In genomic region chr6:142915129-142915697, GRCh38 we compare ENCODE assay signal across 18 cellular contexts. TPM values are rescaled to one million over a fixed set of nuclear protein-coding genes. Genes with fewer than 3 reads are reported as not detected.
DNase-seq lines count a peak whose midpoint lies in the region; ATAC-seq and TF ChIP-seq lines count a peak whose summit lies in the region.
"Had no signal": no experiment of that assay in that cellular context is flagged by ENCODE, and none has a peak within 500 bp of the region (broad histone marks: within the 10 kb centered on the region; RNA-seq: fewer than 3 reads in every experiment).

No MANE protein-coding gene starts in this region.

- H3K36me3 ChIP-seq in OCI-LY1 (ENCODE audit: insufficient read depth, low read length) = peaks cover 8% of the 10 kb centered on the region; the same call in 1 of the 2 replicates
- H3K36me3 ChIP-seq in OCI-LY7 (ENCODE audit: insufficient read depth, low read length) = peaks cover 36% of the 10 kb centered on the region
- H3K36me3 ChIP-seq: ascending aorta, sigmoid colon had no signal

- H3K4me1 Mint-ChIP-seq in activated T-cell treated with anti-CD3 and anti-CD28 coated beads, Interleukin-2, amount 50 U/mL, for 24 hours (ENCODE audit: low read depth) = peaks cover 95% of the 10 kb centered on the region
- H3K4me1 Mint-ChIP-seq in central memory CD8-positive, alpha-beta T cell = peaks cover 52% of the 10 kb centered on the region
- peaks cover 74% of the 10 kb centered on the region for H3K4me1 Mint-ChIP-seq in stimulated activated effector memory CD8-positive, alpha-beta T cell treated with anti-CD3 and anti-CD28 coated beads, Interleukin-12 subunit alpha, Interleukin-12 subunit beta, amount 100 ng/mL, for 72 hours

- TF ChIP-seq CTCF in OCI-LY1 (IDR thresholded peaks at IDR 0.05; ENCODE audit: low read length) = no peak
- TF ChIP-seq CTCF in OCI-LY7 (conservative IDR thresholded peaks at IDR 0.05; ENCODE audit: low read length) = no peak

- H3K27ac Mint-ChIP-seq in activated T-cell treated with anti-CD3 and anti-CD28 coated beads, Interleukin-2, amount 50 U/mL, for 24 hours = peak overlapping the region; percentile 100
- peak overlapping the region; percentile 80 for H3K27ac Mint-ChIP-seq in central memory CD8-positive, alpha-beta T cell (ENCODE audit: low read depth)
- H3K27ac Mint-ChIP-seq in stimulated activated effector memory CD8-positive, alpha-beta T cell treated with anti-CD3 and anti-CD28 coated beads, Interleukin-12 subunit alpha, Interleukin-12 subunit beta, amount 100 ng/mL, for 72 hours = peak overlapping the region; percentile 10

- H3K9me2 ChIP-seq in OCI-LY1 (ENCODE audit: low read depth, low read length) (no peaks in the 10 kb centered on the region), OCI-LY7 (ENCODE audit: insufficient read depth, low read length) (no peaks in the 10 kb centered on the region)

- H3K9ac ChIP-seq in OCI-LY1 (ENCODE audit: low read length) = no peak overlapping the region

- ATAC-seq in central memory CD8-positive, alpha-beta T cell (replicated peaks; ENCODE audit: extremely low read depth, poor library complexity, severe bottlenecking) = peak; percentile 70
- ATAC-seq in stimulated activated effector memory CD8-positive, alpha-beta T cell treated with anti-CD3 and anti-CD28 coated beads, Interleukin-12 subunit alpha, Interleukin-12 subunit beta, amount 100 ng/mL, for 72 hours = peak; percentile 9
- ATAC-seq in esophagus mucosa (no peak), GM18517 (IDR thresholded peaks at IDR 0.05; ENCODE audit: unreplicated experiment) (no peak)

- H3K79me2 ChIP-seq in OCI-LY1 (ENCODE audit: insufficient read depth, low read length) (no peaks in the 10 kb centered on the region; the same call in 1 of the 2 replicates), OCI-LY7 (ENCODE audit: insufficient read depth, low read depth, low read length) (peaks cover 19% of the 10 kb centered on the region; the same call in 1 of the 2 replicates)

- BruUV-seq in OCI-LY7 (replicated peaks; lab: Mats Ljungman, UMichigan) = no TSS peak

- DNase-seq in activated T-cell treated with anti-CD3 and anti-CD28 coated beads, Interleukin-2, amount 50 U/mL, for 24 hours = no peak
- no peak for DNase-seq in activated T-cell treated with anti-CD3 and anti-CD28 coated beads, Interleukin-2, amount 50 U/mL, for 48 hours
- peak in 1 of 2 donors; percentile 46 for DNase-seq in central memory CD8-positive, alpha-beta T cell (ENCODE audit: low spot score in 2 of 2)
- no peak for DNase-seq in stimulated activated effector memory CD8-positive, alpha-beta T cell treated with anti-CD3 and anti-CD28 coated beads, Interleukin-12 subunit alpha, Interleukin-12 subunit beta, amount 100 ng/mL, for 72 hours (ENCODE audit: low spot score in 2 of 2)
- no peak for DNase-seq in OCI-LY7 (ENCODE audit: low spot score)
- DNase-seq: activated CD8-positive, alpha-beta memory T cell treated with anti-CD3 and anti-CD28 coated beads, Interleukin-2, amount 50 U/mL, for 4 hours; GF-D8; glutamatergic neuron; NCI-H2081; NCI-H524 treated with DMSO at 0.1 percent for 48 hours; PC-9; sigmoid colon; trophoblast cell had no signal

- H3K4me2 ChIP-seq in OCI-LY1 (ENCODE audit: low read length) (no peak overlapping the region), OCI-LY7 (ENCODE audit: low read length) (no peak overlapping the region)
- H3K4me2 ChIP-seq: PC-9 had no signal

- H3K4me3 Mint-ChIP-seq in activated T-cell treated with anti-CD3 and anti-CD28 coated beads, Interleukin-2, amount 50 U/mL, for 24 hours = peak overlapping the region; percentile 11
- H3K4me3 Mint-ChIP-seq in central memory CD8-positive, alpha-beta T cell = peak overlapping the region; percentile 1
- peak overlapping the region; percentile 15 for H3K4me3 Mint-ChIP-seq in stimulated activated effector memory CD8-positive, alpha-beta T cell treated with anti-CD3 and anti-CD28 coated beads, Interleukin-12 subunit alpha, Interleukin-12 subunit beta, amount 100 ng/mL, for 72 hours

- no peak overlapping the region for H3K4me3 ChIP-seq in OCI-LY1 (ENCODE audit: low read depth, low read length, poor library complexity, severe bottlenecking)
- no peak overlapping the region for H3K4me3 ChIP-seq in OCI-LY7 (ENCODE audit: low read depth, low read length, poor library complexity, severe bottlenecking)
- H3K4me3 ChIP-seq: ascending aorta, PC-9, sigmoid colon had no signal

- no peaks in the 10 kb centered on the region for H3K9me3 ChIP-seq in OCI-LY1 (ENCODE audit: low read length)
- H3K9me3 ChIP-seq in OCI-LY7 (ENCODE audit: low read length) = no peaks in the 10 kb centered on the region
- H3K9me3 ChIP-seq: ascending aorta, sigmoid colon had no signal

- no peaks in the 10 kb centered on the region for H3K27me3 ChIP-seq in OCI-LY1 (ENCODE audit: insufficient read depth, low read length)
- H3K27me3 ChIP-seq: ascending aorta, sigmoid colon had no signal

- H3K27me3 Mint-ChIP-seq in activated T-cell treated with anti-CD3 and anti-CD28 coated beads, Interleukin-2, amount 50 U/mL, for 24 hours = no peaks in the 10 kb centered on the region
- H3K27me3 Mint-ChIP-seq in central memory CD8-positive, alpha-beta T cell = no peaks in the 10 kb centered on the region

- H3K27ac ChIP-seq in OCI-LY1 (ENCODE audit: low read depth, low read length, poor library complexity, severe bottlenecking) (peak overlapping the region; percentile 91), OCI-LY7 (ENCODE audit: low read depth, low read length, poor library complexity, severe bottlenecking) (no peak overlapping the region)
- H3K27ac ChIP-seq: ascending aorta, PC-9, sigmoid colon, VCaP had no signal

- H2AFZ ChIP-seq in OCI-LY1 (ENCODE audit: low read length) = no peak overlapping the region
- no peak overlapping the region for H2AFZ ChIP-seq in OCI-LY7 (ENCODE audit: low read length)
- H2AFZ ChIP-seq: PC-9 had no signal

- POLR2A ChIA-PET in OCI-LY7 (lab: Charles Lee) = no interaction called here

- intact Hi-C loops in OCI-LY7 (cut with micrococcal nuclease; ENCODE audit: unreplicated experiment) = no loop called here

- H4K20me1 ChIP-seq in OCI-LY1 (ENCODE audit: insufficient read depth, low read length) = no peaks in the 10 kb centered on the region
- H4K20me1 ChIP-seq in OCI-LY7 (ENCODE audit: insufficient read depth, low read length) = no peaks in the 10 kb centered on the region

- CTCF ChIA-PET in OCI-LY7 (lab: Charles Lee; ENCODE audit: unreplicated experiment) = no interaction called here

- H3F3A ChIP-seq in OCI-LY1 (ENCODE audit: insufficient read depth, low read length) = 0 out of 2 replicates have a peak, but pooled peaks cover 4% of the 10 kb centered on the region

- peaks cover 72% of the 10 kb centered on the region for H3K36me3 Mint-ChIP-seq in activated T-cell treated with anti-CD3 and anti-CD28 coated beads, Interleukin-2, amount 50 U/mL, for 24 hours (ENCODE audit: low read depth)
- peaks cover 3% of the 10 kb centered on the region for H3K36me3 Mint-ChIP-seq in central memory CD8-positive, alpha-beta T cell (ENCODE audit: insufficient read depth)
- peaks cover 55% of the 10 kb centered on the region for H3K36me3 Mint-ChIP-seq in stimulated activated effector memory CD8-positive, alpha-beta T cell treated with anti-CD3 and anti-CD28 coated beads, Interleukin-12 subunit alpha, Interleukin-12 subunit beta, amount 100 ng/mL, for 72 hours

- peaks cover 3% of the 10 kb centered on the region for H3K9me3 Mint-ChIP-seq in activated T-cell treated with anti-CD3 and anti-CD28 coated beads, Interleukin-2, amount 50 U/mL, for 24 hours
- no peaks in the 10 kb centered on the region for H3K9me3 Mint-ChIP-seq in central memory CD8-positive, alpha-beta T cell
- no peaks in the 10 kb centered on the region for H3K9me3 Mint-ChIP-seq in stimulated activated effector memory CD8-positive, alpha-beta T cell treated with anti-CD3 and anti-CD28 coated beads, Interleukin-12 subunit alpha, Interleukin-12 subunit beta, amount 100 ng/mL, for 72 hours

- H3K4me1 ChIP-seq in OCI-LY1 (ENCODE audit: insufficient read depth, low read length, severe bottlenecking) (peaks cover 39% of the 10 kb centered on the region), OCI-LY7 (ENCODE audit: insufficient read depth, low read length, poor library complexity, severe bottlenecking) (peaks cover 40% of the 10 kb centered on the region)
- H3K4me1 ChIP-seq: ascending aorta, sigmoid colon had no signal

RNA-seq across cellular contexts. Expression of gene HIVEP2, which starts 29.8 kb away (rescaled TPM):
- total RNA-seq in esophagus mucosa (12.2 TPM), OCI-LY7 (2022) (18.8 and 21.9 TPM in 2 replicates)
- 16.9 and 24.6 TPM in 2 replicates for total RNA-seq in OCI-LY7 (2014; rRNA removed; shearing (Covaris generic))

Comparison
In these comparisons a context has a peak if more than half of its experiments do, and no peak if none do; other contexts are left out.
1. H3K27ac Mint-ChIP-seq: peak in every context shown above with its lines; median percentile 100 in activated T-cell treated with anti-CD3 and anti-CD28 coated beads, Interleukin-2, amount 50 U/mL, for 24 hours; 80 in central memory CD8-positive, alpha-beta T cell; 10 in stimulated activated effector memory CD8-positive, alpha-beta T cell treated with anti-CD3 and anti-CD28 coated beads, Interleukin-12 subunit alpha, Interleukin-12 subunit beta, amount 100 ng/mL, for 72 hours.
2. ATAC-seq: peak in central memory CD8-positive, alpha-beta T cell (single experiment) and stimulated activated effector memory CD8-positive, alpha-beta T cell treated with anti-CD3 and anti-CD28 coated beads, Interleukin-12 subunit alpha, Interleukin-12 subunit beta, amount 100 ng/mL, for 72 hours (single experiment); none in esophagus mucosa (single experiment) and GM18517 (single experiment).
3. Peak in every context shown above with its lines, with median percentiles within 50 percentile points of each other: H3K4me3 Mint-ChIP-seq.